21 cellular contexts compared by ENCODE assay signal in genomic region chr10:27197980-27198645, GRCh38. TPM values are rescaled to one million over a fixed set of nuclear protein-coding genes. Genes with fewer than 3 reads are reported as not detected.
A peak's percentile ranks its signal among the peaks of the same experiment; 100 is the strongest.
DNase-seq lines count a peak whose midpoint lies in the region; ATAC-seq and TF ChIP-seq lines count a peak whose summit lies in the region.
"Had no signal": no experiment of that assay in that cellular context is flagged by ENCODE, and none has a peak within 500 bp of the region (broad histone marks: within the 10 kb centered on the region; RNA-seq: fewer than 3 reads in every experiment).

No MANE protein-coding gene starts in this region.

- TF ChIP-seq POLR2A in lower leg skin (IDR thresholded peaks at IDR 0.05) = no peak

- H3K4me3 ChIP-seq in lower leg skin (ENCODE audit: low read depth, poor library complexity, severe bottlenecking) = no peak overlapping the region

- H3K9me3 Mint-ChIP-seq in type B pancreatic cell = peaks cover 4% of the 10 kb centered on the region
- H3K9me3 Mint-ChIP-seq: activated naive CD4-positive, alpha-beta T cell treated with anti-CD3 and anti-CD28 coated beads, Interleukin-2, amount 50 U/mL, for 72 hours; natural killer cell had no signal

- peaks cover 14% of the 10 kb centered on the region for H3K36me3 Mint-ChIP-seq in type B pancreatic cell

- DNase-seq in Right ventricle myocardium inferior (ENCODE audit: missing footprints) (no peak), cardiac septum (ENCODE audit: low spot score) (no peak), left cardiac atrium (peak; percentile 28), type B pancreatic cell (ENCODE audit: extremely low spot score, unreplicated experiment) (no peak), lower leg skin (ENCODE audit: low spot score in 2 of 2) (no peak)
- DNase-seq: activated CD4-positive, alpha-beta T cell treated with anti-CD3 and anti-CD28 coated beads, Interleukin-2, amount 50 U/mL, for 48 hours; activated T-cell treated with anti-CD3 and anti-CD28 coated beads, Interleukin-2, amount 50 U/mL, for 1 hour; AML-193; GF-D8; kidney; mesenchymal stem cell; natural killer cell; NCI-H1092; stimulated activated CD4-positive, alpha-beta T cell treated with anti-CD3 and anti-CD28 coated beads, Interleukin-4, amount 100 ng/mL, for 4 hours; substantia nigra had no signal

- H3K4me1 Mint-ChIP-seq in type B pancreatic cell (ENCODE audit: unreplicated experiment) = peaks cover 14% of the 10 kb centered on the region

- WGBS in lower leg skin, 2 donors = 64 to 68% methylated on average over 2 of the region's 2 CpGs

- H3K27ac Mint-ChIP-seq in type B pancreatic cell = peak overlapping the region; percentile 80
- H3K27ac Mint-ChIP-seq: activated naive CD4-positive, alpha-beta T cell treated with anti-CD3 and anti-CD28 coated beads, Interleukin-2, amount 50 U/mL, for 72 hours had no signal

- intact Hi-C loops in Right ventricle myocardium inferior (cut with DNase I) (no loop called here), cardiac septum (cut with DNase I) (no loop called here), left cardiac atrium (cut with DNase I) (no loop called here), lower leg skin (cut with DNase I; ENCODE audit: low total_unique reads) (no loop called here)

- TF ChIP-seq CTCF in VCaP (conservative IDR thresholded peaks at IDR 0.05) (no peak), type B pancreatic cell (conservative IDR thresholded peaks at IDR 0.05) (no peak), lower leg skin (IDR thresholded peaks at IDR 0.05) (no peak)

- peak overlapping the region; percentile 29 for H3K4me3 Mint-ChIP-seq in type B pancreatic cell
- H3K4me3 Mint-ChIP-seq: natural killer cell had no signal

- peak overlapping the region; percentile 45; the same call in 1 of the 2 replicates for H3K27ac ChIP-seq in VCaP
- H3K27ac ChIP-seq: WERI-Rb-1 had no signal

- H3K27me3 Mint-ChIP-seq in type B pancreatic cell = no peaks in the 10 kb centered on the region

- ATAC-seq in Right ventricle myocardium inferior (peak; percentile 39), left cardiac atrium (peak in 1 of 2 donors; percentile 94), HG03280 (IDR thresholded peaks at IDR 0.05; ENCODE audit: unreplicated experiment) (no peak), HG02763 (IDR thresholded peaks at IDR 0.05; ENCODE audit: unreplicated experiment) (no peak)
- ATAC-seq: activated naive CD4-positive, alpha-beta T cell treated with anti-CD3 and anti-CD28 coated beads, Interleukin-2, amount 50 U/mL, for 72 hours; esophagus mucosa; natural killer cell had no signal

RNA-seq across cellular contexts. Expression of gene ACBD5, which starts 42.5 kb away (rescaled TPM):
- total RNA-seq in Right ventricle myocardium inferior (77.5 TPM), cardiac septum (59.5 TPM), left cardiac atrium (10 to 100 TPM; 34.9 to 36.1 TPM), type B pancreatic cell (ENCODE audit: low replicate concordance) (21.1 and 24.3 TPM in 2 replicates), lower leg skin (10 to 100 TPM; 22.3 to 36.8 (median 33.5) TPM)

RNA-seq across cellular contexts. Expression of gene MASTL, which starts 43.0 kb away (rescaled TPM):
- total RNA-seq in Right ventricle myocardium inferior = 1.5 TPM
- 1.8 TPM for total RNA-seq in cardiac septum
- 1 to 10 TPM; 2.9 to 3.1 TPM for total RNA-seq in left cardiac atrium
- 14.5 and 16.8 TPM in 2 replicates for total RNA-seq in type B pancreatic cell (ENCODE audit: low replicate concordance)
- total RNA-seq in lower leg skin = 10 to 100 TPM in 2 of 4 donors, 1 to 10 TPM in 2; 6.2 to 13.9 (median 9.3) TPM

RNA-seq across cellular contexts. Expression of gene YME1L1, which starts 43.9 kb away (rescaled TPM):
- total RNA-seq in Right ventricle myocardium inferior (91.1 TPM), cardiac septum (87.4 TPM), left cardiac atrium (10 to 100 TPM; 75.1 to 96.0 TPM), type B pancreatic cell (ENCODE audit: low replicate concordance) (108 TPM in 2 replicates), lower leg skin (10 to 100 TPM; 46.5 to 68.4 (median 56.0) TPM)
